Comparison of ENCODE assay signal across 1 cellular context in the genomic region with DNA sequence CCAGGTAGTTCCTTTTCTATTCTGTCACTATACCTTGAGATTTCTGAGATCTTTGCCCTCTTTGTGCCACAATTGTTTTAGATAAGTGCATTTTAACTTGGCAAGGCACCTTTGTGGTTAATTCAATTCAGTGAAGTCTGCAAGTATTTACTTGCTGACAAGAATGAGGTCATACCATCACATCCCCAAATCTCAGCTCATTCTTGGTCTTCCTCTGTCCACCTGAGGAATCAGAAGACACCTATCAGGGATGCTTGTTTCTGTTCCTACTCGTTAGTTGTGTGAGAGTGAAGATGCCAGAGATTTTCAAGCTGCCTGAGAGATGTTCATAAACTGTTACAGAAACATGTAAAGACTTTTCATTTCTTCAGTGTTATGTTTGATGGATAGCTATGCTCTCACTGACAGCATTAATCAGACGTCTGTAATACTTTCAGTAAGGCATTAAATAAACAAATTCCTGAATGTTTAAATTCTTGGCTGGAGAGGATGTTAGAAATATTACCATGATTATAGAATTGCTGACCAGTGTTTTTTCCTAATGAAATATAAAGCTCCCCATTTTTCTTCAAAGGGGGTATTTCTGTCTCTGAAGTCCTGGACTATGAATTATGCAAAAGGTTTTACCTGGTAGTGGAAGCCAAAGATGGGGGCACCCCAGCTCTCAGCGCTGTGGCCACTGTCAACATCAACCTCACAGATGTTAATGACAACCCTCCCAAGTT.
A peak's percentile ranks its signal among the peaks of the same experiment; 100 is the strongest.
TF ChIP-seq lines count a peak whose summit lies in the region.

No MANE protein-coding gene starts in this region.

TF ChIP-seq in HepG2, 621 proteins besides CTCF, POLR2A, EP300 and RAD21:
- TF ChIP-seq MAFK (conservative IDR thresholded peaks at IDR 0.05 in 1 of 2, IDR thresholded peaks at IDR 0.05 in 1 of 2; ENCODE audit: low read length in 2 of 2) (peak in 1 of 2 experiments; percentile 72; a peak in 2 of 4 replicates), HDAC2 (CRISPR knock-in tag; IDR thresholded peaks at IDR 0.05) (no peak), MAFF (IDR thresholded peaks at IDR 0.05; ENCODE audit: low read depth, low read length) (peak; percentile 52)
